ENCODE assay signal across 1 cellular context in the genomic region with DNA sequence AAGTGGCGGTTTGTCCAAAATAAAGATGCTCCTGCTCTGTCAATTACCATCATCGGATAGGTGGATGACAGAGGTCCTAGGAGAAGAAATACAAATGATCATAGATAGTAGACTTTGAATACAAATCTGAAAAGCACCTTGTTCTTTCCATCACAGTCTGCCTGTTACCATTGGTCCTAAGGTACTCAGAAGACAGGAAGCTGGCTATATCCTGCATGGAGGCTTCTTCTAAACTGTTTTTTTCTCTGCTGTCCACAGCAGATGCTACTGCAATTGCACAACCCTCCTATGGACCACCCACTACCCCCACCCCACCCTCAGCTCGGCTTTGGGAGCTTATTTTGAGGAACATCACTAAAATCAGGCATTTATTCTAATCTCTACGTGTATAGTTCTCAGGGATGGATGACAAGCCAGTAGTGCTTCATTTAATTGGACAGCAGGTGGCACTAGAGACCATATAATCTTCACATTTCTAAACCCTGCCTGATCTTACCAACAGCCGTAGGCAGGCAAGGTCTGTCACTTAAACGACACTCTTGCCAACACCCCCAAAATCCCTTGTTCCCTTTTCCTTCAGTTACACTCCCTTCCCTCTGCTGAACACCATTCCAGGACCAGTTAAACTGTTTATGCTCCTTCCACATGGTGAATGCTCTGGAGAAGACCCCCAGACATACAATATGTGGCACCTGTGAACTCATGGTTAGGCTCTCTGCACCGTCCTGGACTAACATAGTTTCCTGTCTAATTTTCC.
TF ChIP-seq lines count a peak whose summit lies in the region.

No MANE protein-coding gene starts in this region.

TF ChIP-seq in endothelial cell of umbilical vein, 7 proteins besides CTCF, POLR2A, EP300 and RAD21:
- TF ChIP-seq, protein P1, sequence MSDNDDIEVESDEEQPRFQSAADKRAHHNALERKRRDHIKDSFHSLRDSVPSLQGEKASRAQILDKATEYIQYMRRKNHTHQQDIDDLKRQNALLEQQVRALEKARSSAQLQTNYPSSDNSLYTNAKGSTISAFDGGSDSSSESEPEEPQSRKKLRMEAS (IDR thresholded peaks at IDR 0.05; ENCODE audit: insufficient read depth, insufficient read length) = no peak
- TF ChIP-seq GATA2 (IDR thresholded peaks at IDR 0.05; ENCODE audit: insufficient read depth, insufficient read length, low read depth, low read length) (no peak), JUN (IDR thresholded peaks at IDR 0.05; ENCODE audit: borderline replicate concordance, insufficient read depth, insufficient read length, low read depth) (no peak), EZH2 (IDR thresholded peaks at IDR 0.05; ENCODE audit: borderline replicate concordance, low read depth, low read length, severe bottlenecking) (no peak), MYC (IDR thresholded peaks at IDR 0.05; ENCODE audit: low read depth, low read length) (no peak), FOS (IDR thresholded peaks at IDR 0.05; ENCODE audit: borderline replicate concordance, insufficient read depth, low read length) (no peak), POLR2AphosphoS5 (IDR thresholded peaks at IDR 0.05; ENCODE audit: insufficient read depth, low read depth, low read length) (no peak)
